ENCODE assay signal across 11 cellular contexts in the genomic region with DNA sequence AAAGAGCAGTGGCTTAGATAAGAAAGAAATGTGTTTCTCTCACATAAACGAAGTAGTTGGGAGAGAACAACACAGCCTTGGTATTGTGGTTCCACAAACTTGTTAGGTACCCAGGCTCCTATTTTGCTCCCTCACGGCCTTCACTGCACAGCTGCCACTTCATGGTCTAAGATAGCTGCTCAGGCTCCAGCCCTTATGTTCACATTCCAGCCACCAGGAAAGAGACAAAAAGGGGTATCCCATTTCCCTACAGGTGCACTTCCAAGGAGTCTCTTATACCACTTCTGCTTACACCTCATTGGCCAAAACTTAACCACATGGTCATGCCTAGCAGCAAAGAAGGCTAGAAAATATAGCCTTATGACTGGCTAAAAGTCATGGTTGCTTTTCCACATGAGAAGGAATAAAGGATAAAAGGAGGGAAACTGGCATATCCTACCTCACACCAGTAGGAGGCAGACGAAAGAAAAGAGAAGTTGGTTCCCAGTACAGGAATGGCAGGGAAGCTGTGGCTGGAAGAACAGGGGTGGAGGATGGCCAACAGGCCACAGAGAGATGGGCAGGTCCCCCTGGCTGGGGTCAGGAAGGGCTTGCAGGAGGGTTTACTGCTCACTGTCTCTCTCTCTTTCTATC. TPM values are rescaled to one million over a fixed set of nuclear protein-coding genes. Genes with fewer than 3 reads are reported as not detected.
DNase-seq lines count a peak whose midpoint lies in the region; ATAC-seq and TF ChIP-seq lines count a peak whose summit lies in the region.
"Had no signal": no experiment of that assay in that cellular context is flagged by ENCODE, and none has a peak within 500 bp of the region (broad histone marks: within the 10 kb centered on the region; RNA-seq: fewer than 3 reads in every experiment).

No MANE protein-coding gene starts in this region.

- TF ChIP-seq CTCF in OCI-LY3 (IDR thresholded peaks at IDR 0.05; ENCODE audit: low read depth, low read length) (peak; percentile 39), fibroblast of mammary gland (conservative IDR thresholded peaks at IDR 0.05; ENCODE audit: control insufficient read depth, insufficient read depth, low read depth, low read length) (peak; percentile 38), smooth muscle cell (IDR thresholded peaks at IDR 0.05; ENCODE audit: borderline replicate concordance, insufficient read depth, poor library complexity, severe bottlenecking) (peak; percentile 24), GM10248 (IDR thresholded peaks at IDR 0.05; ENCODE audit: control extremely low read depth, extremely low read depth, low read depth, missing control alignments) (no peak)

- no peaks in the 10 kb centered on the region for H3F3A ChIP-seq in smooth muscle cell (ENCODE audit: low read depth)

- H3K9ac ChIP-seq in OCI-LY3 (ENCODE audit: low read length) = no peak overlapping the region
- H3K9ac ChIP-seq in smooth muscle cell (ENCODE audit: low read depth) = no peak overlapping the region

- H3K27me3 ChIP-seq in OCI-LY3 (ENCODE audit: low read depth, low read length) (peaks cover 23% of the 10 kb centered on the region; the same call in 1 of the 2 replicates), smooth muscle cell (ENCODE audit: low read depth) (no peaks in the 10 kb centered on the region)
- H3K27me3 ChIP-seq: gastrocnemius medialis, upper lobe of right lung had no signal

- WGBS in smooth muscle cell (ENCODE audit: low lambda C conversion rate) = 74% methylated on average over 3 of the region's 3 CpGs

- H3K27ac ChIP-seq in OCI-LY3 (ENCODE audit: low read length) (no peak overlapping the region), smooth muscle cell (ENCODE audit: low read depth) (no peak overlapping the region)
- H3K27ac ChIP-seq: gastrocnemius medialis, upper lobe of right lung had no signal

- H3K4me2 ChIP-seq in OCI-LY3 (ENCODE audit: low read length) (no peak overlapping the region), smooth muscle cell (no peak overlapping the region)

- ATAC-seq in GM21390 (IDR thresholded peaks at IDR 0.05; ENCODE audit: unreplicated experiment) = no peak
- ATAC-seq: gastrocnemius medialis, upper lobe of right lung had no signal

- H2AFZ ChIP-seq in OCI-LY3 (ENCODE audit: low read depth, low read length) (no peak overlapping the region), smooth muscle cell (ENCODE audit: low read depth) (no peak overlapping the region)

- H3K4me3 ChIP-seq in OCI-LY3 (ENCODE audit: low read length) (no peak overlapping the region), fibroblast of mammary gland (ENCODE audit: control insufficient read depth, low read depth, low read length) (no peak overlapping the region), smooth muscle cell (no peak overlapping the region)
- H3K4me3 ChIP-seq: gastrocnemius medialis, upper lobe of right lung had no signal

- DNase-seq in NCI-H82 (lab: John Stamatoyannopoulos, UW) (peak; percentile 6), NCI-H82 treated with DMSO at 0.1 percent for 48 hours (lab: John Stamatoyannopoulos, UW; ENCODE audit: unreplicated experiment) (no peak), fibroblast of mammary gland (ENCODE audit: low read depth) (peak; percentile 14), smooth muscle cell (lab: John Stamatoyannopoulos, UW; ENCODE audit: unreplicated experiment) (no peak), NCI-H2196 treated with DMSO at 0.1 percent for 48 hours (lab: John Stamatoyannopoulos, UW; ENCODE audit: unreplicated experiment) (no peak), GM10248 (ENCODE audit: extremely low spot score) (no peak)
- DNase-seq: gastrocnemius medialis, NCI-H1417, upper lobe of right lung had no signal

- H3K79me2 ChIP-seq in OCI-LY3 (ENCODE audit: low read length) = no peaks in the 10 kb centered on the region
- no peaks in the 10 kb centered on the region for H3K79me2 ChIP-seq in smooth muscle cell (ENCODE audit: low read depth)

- H4K20me1 ChIP-seq in OCI-LY3 (ENCODE audit: insufficient read depth, low read length) = no peaks in the 10 kb centered on the region
- H4K20me1 ChIP-seq in smooth muscle cell (ENCODE audit: low read depth) = no peaks in the 10 kb centered on the region

- POLR2A ChIA-PET in GM10248 (lab: Yijun Ruan, JAX) = no interaction called here

- H3K9me3 ChIP-seq in OCI-LY3 (ENCODE audit: insufficient read depth, low read length) = no peaks in the 10 kb centered on the region
- H3K9me3 ChIP-seq in smooth muscle cell (replicated peaks; ENCODE audit: low read depth) = no peaks in the 10 kb centered on the region
- H3K9me3 ChIP-seq: gastrocnemius medialis, upper lobe of right lung had no signal

- H3K4me1 ChIP-seq in OCI-LY3 (ENCODE audit: low read length) = peaks cover 5% of the 10 kb centered on the region; the same call in 1 of the 2 replicates
- H3K4me1 ChIP-seq in smooth muscle cell (ENCODE audit: low read depth) = peaks cover 6% of the 10 kb centered on the region

- CTCF ChIA-PET in GM10248 (lab: Yijun Ruan, JAX) = interaction anchor here (0.8 to 4.3 kb wide), 3 partner anchors 7 to 337 kb away, joined by 3 to 15 read pairs (median 3); no protein-coding TSS in a partner anchor

- H3K36me3 ChIP-seq in OCI-LY3 (replicated peaks; ENCODE audit: low read depth, low read length) = no peaks in the 10 kb centered on the region
- H3K36me3 ChIP-seq in smooth muscle cell (ENCODE audit: low read depth) = no peaks in the 10 kb centered on the region
- H3K36me3 ChIP-seq: gastrocnemius medialis, upper lobe of right lung had no signal

RNA-seq across cellular contexts. Expression of a gene that starts 5.4 kb away (rescaled TPM):
- total RNA-seq in smooth muscle cell = 18.9 and 25.5 TPM in 2 replicates
- 52.1 and 53.5 TPM in 2 replicates for polyA plus RNA-seq in smooth muscle cell

RNA-seq across cellular contexts. Expression of a gene that starts 43.3 kb away (rescaled TPM):
- total RNA-seq in smooth muscle cell = 0.09 TPM in 1 of 2 replicates, not detected in the other
- polyA plus RNA-seq in smooth muscle cell = 0.15 and 0.54 TPM in 2 replicates

RNA-seq across cellular contexts. Expression of a gene that starts 54.7 kb away (rescaled TPM):
- total RNA-seq in smooth muscle cell = 14.6 and 14.9 TPM in 2 replicates
- 16.9 and 17.7 TPM in 2 replicates for polyA plus RNA-seq in smooth muscle cell

Comparison
In these comparisons a context has a peak if more than half of its experiments do, and no peak if none do; other contexts are left out.
1. DNase-seq: peak in NCI-H82 (single experiment) and fibroblast of mammary gland (single experiment); none in NCI-H82 treated with DMSO at 0.1 percent for 48 hours (single experiment), smooth muscle cell (single experiment), NCI-H2196 treated with DMSO at 0.1 percent for 48 hours (single experiment) and GM10248 (single experiment).